Comparison of ENCODE assay signal across 31 cellular contexts in genomic region chrX:41822917-41823316, GRCh38.
DNase-seq lines count a peak whose midpoint lies in the region; ATAC-seq, FAIRE-seq and TF ChIP-seq lines count a peak whose summit lies in the region.
"Had no signal": no experiment of that assay in that cellular context is flagged by ENCODE, and none has a peak within 500 bp of the region (broad histone marks: within the 10 kb centered on the region; RNA-seq: fewer than 3 reads in every experiment).

No MANE protein-coding gene starts in this region.

- intact Hi-C loops in Caco-2 (cut with micrococcal nuclease; ENCODE audit: unreplicated experiment): loop anchor here (2.0 kb wide), 2 partner anchors 24 to 100 kb away; partner anchors contain the start of gene CASK
- intact Hi-C loops in K562 (cut with micrococcal nuclease): no loop called here

- no peaks in the 10 kb centered on the region for H3K27me3 ChIP-seq in Caco-2 (replicated peaks; ENCODE audit: control insufficient read depth, insufficient read depth, low read length)
- no peaks in the 10 kb centered on the region for H3K27me3 ChIP-seq in K562 (ENCODE audit: control insufficient read depth in 2 of 2, insufficient read depth in 2 of 2, low read length in 2 of 2)
- H3K27me3 ChIP-seq: SJSA1, upper lobe of left lung had no signal

- H3K9ac ChIP-seq in K562 (ENCODE audit: insufficient read depth in 1 of 2, low read depth in 2 of 2, low read length in 2 of 2): no peak overlapping the region
- H3K9ac ChIP-seq: BLaER1 treated with 17β-estradiol and CSF1 and Interleukin-3, amounts not matched to agents 10 nM and 100 nM had no signal

- H3K36me3 ChIP-seq in Caco-2 (ENCODE audit: control insufficient read depth, insufficient read depth, low read length): no peaks in the 10 kb centered on the region
- no peaks in the 10 kb centered on the region for H3K36me3 ChIP-seq in K562 (ENCODE audit: control insufficient read depth, insufficient read depth, low read length)
- H3K36me3 ChIP-seq: BLaER1 treated with 17β-estradiol and CSF1 and Interleukin-3, amounts not matched to agents 10 nM and 100 nM; esophagus squamous epithelium; SJSA1; upper lobe of left lung had no signal

- no peak overlapping the region for H3K27ac ChIP-seq in K562 (ENCODE audit: extremely low read depth, low read depth, low read length)
- H3K27ac ChIP-seq: BLaER1 treated with 17β-estradiol and CSF1 and Interleukin-3, amounts not matched to agents 10 nM and 100 nM; esophagus squamous epithelium; SJSA1; upper lobe of left lung had no signal

- H3K27me3 Mint-ChIP-seq in Caco-2 (ENCODE audit: insufficient read depth, unreplicated experiment) (no peaks in the 10 kb centered on the region), progenitor cell of endocrine pancreas (no peaks in the 10 kb centered on the region)
- H3K27me3 Mint-ChIP-seq in effector memory CD8-positive, alpha-beta T cell: no peaks in the 10 kb centered on the region
- H3K27me3 Mint-ChIP-seq: dendritic cell treated with granulocyte-macrophage colony-stimulating factor and Interleukin-4, amounts not matched to agents 40 ng/mL and 50 ng/mL, for 4 days; naive B cell; stimulated activated naive CD8-positive, alpha-beta T cell treated with anti-CD3 and anti-CD28 coated beads, Interleukin-15, amount 100 ng/mL, for 72 hours had no signal

- H3K4me3 Mint-ChIP-seq in Caco-2 (ENCODE audit: unreplicated experiment): peak overlapping the region; percentile 64
- no peak overlapping the region for H3K4me3 Mint-ChIP-seq in progenitor cell of endocrine pancreas (ENCODE audit: low read depth)
- no peak overlapping the region for H3K4me3 Mint-ChIP-seq in effector memory CD8-positive, alpha-beta T cell
- H3K4me3 Mint-ChIP-seq: activated CD8-positive, alpha-beta T cell treated with anti-CD3 and anti-CD28 coated beads, Interleukin-2, amount 10 ng/mL, durations not matched to agents 7 days and 5 days; naive B cell; stimulated activated naive CD8-positive, alpha-beta T cell treated with anti-CD3 and anti-CD28 coated beads, Interleukin-15, amount 100 ng/mL, for 72 hours; T-helper 1 cell treated with Interleukin-12 subunit alpha and Interleukin-12 subunit beta and Interleukin-4 antibody, amounts not matched to agents 30 μg/mL and 1 μg/mL, for 36 hours had no signal

- BruUV-seq in Caco-2 (replicated peaks; lab: Mats Ljungman, UMichigan): no TSS peak
- no TSS peak for BruUV-seq in K562 (replicated peaks; lab: Mats Ljungman, UMichigan)

- H3K9me3 Mint-ChIP-seq in Caco-2 (ENCODE audit: unreplicated experiment) (no peaks in the 10 kb centered on the region), progenitor cell of endocrine pancreas (ENCODE audit: low read depth) (peaks cover 27% of the 10 kb centered on the region)
- no peaks in the 10 kb centered on the region for H3K9me3 Mint-ChIP-seq in effector memory CD8-positive, alpha-beta T cell
- H3K9me3 Mint-ChIP-seq: activated T-helper 2 cell treated with anti-CD3 and anti-CD28 coated beads, Interferon-gamma antibody, Interleukin-2, Interleukin-4, amounts not matched to agents 10 μg/mL and 5 μg/mL and 100 μg/mL, durations not matched to agents 14 hours and 24 hours and 36 hours; T-helper 1 cell treated with Interleukin-12 subunit alpha and Interleukin-12 subunit beta and Interleukin-4 antibody, amounts not matched to agents 30 μg/mL and 1 μg/mL, for 36 hours had no signal

- CTCF ChIA-PET in Caco-2 (lab: Charles Lee): no interaction called here
- CTCF ChIA-PET in K562 (lab: Yijun Ruan, JAX; ENCODE audit: low intra/inter-chr PET ratio): no interaction called here

- in situ Hi-C loops in K562 (cut with MboI): no loop called here

- POLR2A ChIA-PET in Caco-2 (lab: Charles Lee) (interaction anchor here (0.6 to 1.4 kb wide), 2 partner anchors 17 to 24 kb away, joined by 3 to 5 read pairs; no protein-coding TSS in a partner anchor), K562 (lab: Yijun Ruan, JAX) (no interaction called here)

- H4K20me1 ChIP-seq in K562 (replicated peaks; ENCODE audit: control insufficient read depth, insufficient read depth, low read length): no peaks in the 10 kb centered on the region

- H3K9me1 ChIP-seq in K562 (ENCODE audit: control insufficient read depth, insufficient read depth, low read length): no peaks in the 10 kb centered on the region

- no peak overlapping the region for H2AFZ ChIP-seq in K562 (ENCODE audit: low read depth, low read length)

- no peak for TF ChIP-seq CTCF in Caco-2 (IDR thresholded peaks at IDR 0.05; ENCODE audit: insufficient read depth in 1 of 2, low read depth in 1 of 2, low read length in 1 of 2, severe bottlenecking in 1 of 2, unreplicated experiment in 1 of 2)
- TF ChIP-seq CTCF in K562 (IDR thresholded peaks at IDR 0.05 in 2 of 3, conservative IDR thresholded peaks at IDR 0.05 in 1 of 3; ENCODE audit: insufficient read depth in 2 of 3, low read depth in 1 of 3, low read length in 3 of 3): no peak
- no peak for TF ChIP-seq CTCF in progenitor cell of endocrine pancreas (IDR thresholded peaks at IDR 0.05; ENCODE audit: unreplicated experiment)

- WGBS in K562 (ENCODE audit: insufficient coverage, low coverage, missing lambda C conversion rate): 0% methylated on average over 2 of the region's 3 CpGs

- TF ChIP-seq POLR2A in K562 (conservative IDR thresholded peaks at IDR 0.05) (no peak), GM12892 (IDR thresholded peaks at IDR 0.05; ENCODE audit: low read depth, low read length) (no peak)

- peak; percentile 11; the same call in 1 of the 2 replicates for TF ChIP-seq EP300 in K562 (IDR thresholded peaks at IDR 0.05; ENCODE audit: low read length)

- H3K79me2 ChIP-seq in K562 (ENCODE audit: control insufficient read depth, insufficient read depth, low read length): no peaks in the 10 kb centered on the region

- H3K27ac Mint-ChIP-seq in Caco-2 (ENCODE audit: unreplicated experiment): peak overlapping the region; percentile 82
- peak overlapping the region; percentile 56 for H3K27ac Mint-ChIP-seq in progenitor cell of endocrine pancreas
- no peak overlapping the region for H3K27ac Mint-ChIP-seq in effector memory CD8-positive, alpha-beta T cell
- H3K27ac Mint-ChIP-seq: activated CD8-positive, alpha-beta T cell treated with anti-CD3 and anti-CD28 coated beads, Interleukin-2, amount 10 ng/mL, durations not matched to agents 7 days and 5 days; activated naive CD4-positive, alpha-beta T cell treated with anti-CD3 and anti-CD28 coated beads, Interleukin-2, amount 50 U/mL, for 72 hours; activated T-helper 2 cell treated with anti-CD3 and anti-CD28 coated beads, Interferon-gamma antibody, Interleukin-2, Interleukin-4, amounts not matched to agents 10 μg/mL and 5 μg/mL and 100 μg/mL, durations not matched to agents 14 hours and 24 hours and 36 hours; dendritic cell treated with granulocyte-macrophage colony-stimulating factor and Interleukin-4, amounts not matched to agents 40 ng/mL and 50 ng/mL, for 4 days; stimulated activated naive CD8-positive, alpha-beta T cell treated with anti-CD3 and anti-CD28 coated beads, Interleukin-15, amount 100 ng/mL, for 72 hours; T-helper 1 cell treated with Interleukin-12 subunit alpha and Interleukin-12 subunit beta and Interleukin-4 antibody, amounts not matched to agents 30 μg/mL and 1 μg/mL, for 36 hours had no signal

- no peak for FAIRE-seq in K562 (lab: Jason Lieb, UNC)
- no peak for FAIRE-seq in GM12892 (lab: Jason Lieb, UNC)
- FAIRE-seq: endometrium had no signal

- H3K36me3 Mint-ChIP-seq in Caco-2 (ENCODE audit: insufficient read depth, unreplicated experiment) (peaks cover 26% of the 10 kb centered on the region), progenitor cell of endocrine pancreas (ENCODE audit: insufficient read depth) (peaks cover 4% of the 10 kb centered on the region)
- no peaks in the 10 kb centered on the region for H3K36me3 Mint-ChIP-seq in effector memory CD8-positive, alpha-beta T cell (ENCODE audit: insufficient read depth)

- DNase-seq in Caco-2 (peak; percentile 47 to 73), HuH-7 (ENCODE audit: low spot score) (peak; percentile 19), K562 (ENCODE audit: extremely low read depth in 1 of 4, low spot score in 3 of 4) (peak; percentile 16 to 38 (median 16)), progenitor cell of endocrine pancreas (ENCODE audit: low spot score, unreplicated experiment) (no peak), NCI-H82 treated with DMSO at 0.1 percent for 48 hours (lab: John Stamatoyannopoulos, UW; ENCODE audit: unreplicated experiment) (no peak), GM12892 (ENCODE audit: insufficient read length) (no peak)
- no peak for DNase-seq in effector memory CD8-positive, alpha-beta T cell
- DNase-seq: activated CD4-positive, CD25-positive, alpha-beta regulatory T cell treated with anti-CD3 and anti-CD28 coated beads, Interleukin-2, amount 50 U/mL, for 72 hours; activated CD8-positive, alpha-beta T cell treated with anti-CD3 and anti-CD28 coated beads, Interleukin-2, amount 10 ng/mL, durations not matched to agents 7 days and 5 days; central memory CD4-positive, alpha-beta T cell; COR-L47; DND-41; esophagus squamous epithelium; foreskin melanocyte; left cardiac atrium; mesenchymal stem cell; naive B cell; NCI-H1105; NCI-H2081; NCI-H345; NCI-H774; stimulated activated naive CD8-positive, alpha-beta T cell treated with anti-CD3 and anti-CD28 coated beads, Interleukin-15, amount 100 ng/mL, for 72 hours; upper lobe of left lung had no signal

- H3K4me1 Mint-ChIP-seq in Caco-2 (ENCODE audit: low read depth, unreplicated experiment) (peaks cover 28% of the 10 kb centered on the region), progenitor cell of endocrine pancreas (ENCODE audit: low read depth) (peaks cover 10% of the 10 kb centered on the region)
- peaks cover 10 to 19% of the 10 kb centered on the region in 2 donors for H3K4me1 Mint-ChIP-seq in effector memory CD8-positive, alpha-beta T cell (ENCODE audit: low read depth in 2 of 2)
- H3K4me1 Mint-ChIP-seq: naive B cell had no signal

- H3K4me3 ChIP-seq in Caco-2 (ENCODE audit: low read depth, low read length) (no peak overlapping the region), K562 (no peak overlapping the region)
- H3K4me3 ChIP-seq: BLaER1 treated with 17β-estradiol and CSF1 and Interleukin-3, amounts not matched to agents 10 nM and 100 nM; esophagus squamous epithelium; SJSA1; upper lobe of left lung had no signal

- H3K9me3 ChIP-seq in Caco-2: no peaks in the 10 kb centered on the region
- H3K9me3 ChIP-seq in K562 (replicated peaks; ENCODE audit: control insufficient read depth, insufficient read depth, low read depth, low read length): no peaks in the 10 kb centered on the region
- H3K9me3 ChIP-seq: esophagus squamous epithelium, SJSA1, upper lobe of left lung had no signal

- ATAC-seq in K562 (no peak), GM19324 (IDR thresholded peaks at IDR 0.05; ENCODE audit: low FRiP score, unreplicated experiment) (no peak)
- ATAC-seq in effector memory CD8-positive, alpha-beta T cell (replicated peaks): no peak
- ATAC-seq: activated CD8-positive, alpha-beta T cell treated with anti-CD3 and anti-CD28 coated beads, Interleukin-2, amount 10 ng/mL, durations not matched to agents 7 days and 5 days; activated naive CD4-positive, alpha-beta T cell treated with anti-CD3 and anti-CD28 coated beads, Interleukin-2, amount 50 U/mL, for 72 hours; stimulated activated naive CD8-positive, alpha-beta T cell treated with anti-CD3 and anti-CD28 coated beads, Interleukin-15, amount 100 ng/mL, for 72 hours had no signal

- no peak for TF ChIP-seq RAD21 in K562 (CRISPR knock-in tag; conservative IDR thresholded peaks at IDR 0.05 in 1 of 2, IDR thresholded peaks at IDR 0.05 in 1 of 2)

- H3K4me2 ChIP-seq in K562 (ENCODE audit: insufficient read depth, low read length): no peak overlapping the region
- H3K4me2 ChIP-seq: BLaER1 treated with 17β-estradiol and CSF1 and Interleukin-3, amounts not matched to agents 10 nM and 100 nM had no signal

- H3K4me1 ChIP-seq in Caco-2: peaks cover 24% of the 10 kb centered on the region
- H3K4me1 ChIP-seq in K562 (replicated peaks in 1 of 2; ENCODE audit: control insufficient read depth in 2 of 2, insufficient read depth in 2 of 2, low read length in 2 of 2): no peaks in the 10 kb centered on the region; a peak in 1 of 5 replicates
- H3K4me1 ChIP-seq: BLaER1 treated with 17β-estradiol and CSF1 and Interleukin-3, amounts not matched to agents 10 nM and 100 nM; esophagus squamous epithelium; upper lobe of left lung had no signal

Comparison
In these comparisons a context has a peak if more than half of its experiments do, and no peak if none do; other contexts are left out.
1. DNase-seq: peak in Caco-2 (2 of 2), HuH-7 (single experiment) and K562 (4 of 4); none in progenitor cell of endocrine pancreas (single experiment), effector memory CD8-positive, alpha-beta T cell (0 of 3), NCI-H82 treated with DMSO at 0.1 percent for 48 hours (single experiment) and GM12892 (single experiment).
2. H3K27ac Mint-ChIP-seq: peak in Caco-2 (single experiment) and progenitor cell of endocrine pancreas (single experiment); none in effector memory CD8-positive, alpha-beta T cell (0 of 2).